33 cellular contexts compared by ENCODE assay signal in genomic region chr11:74742070-74742469, GRCh38. TPM values are rescaled to one million over a fixed set of nuclear protein-coding genes. Genes with fewer than 3 reads are reported as not detected.
"Had no signal": no experiment of that assay in that cellular context is flagged by ENCODE, and none has a peak within 500 bp of the region (broad histone marks: within the 10 kb centered on the region; RNA-seq: fewer than 3 reads in every experiment).

No MANE protein-coding gene starts in this region.

- H3K27ac Mint-ChIP-seq: endodermal cell, mesothelial cell of epicardium had no signal

- H3K4me3 Mint-ChIP-seq: dendritic cell treated with granulocyte-macrophage colony-stimulating factor and Interleukin-4, amounts not matched to agents 40 ng/mL and 50 ng/mL, for 4 days; effector memory CD8-positive, alpha-beta T cell; endodermal cell; mesothelial cell of epicardium; naive B cell had no signal

- H3K36me3 ChIP-seq: colonic mucosa, esophagus squamous epithelium, gastrocnemius medialis, heart right ventricle, left lung, lower lobe of right lung had no signal

- H3K4me3 ChIP-seq: colonic mucosa, esophagus squamous epithelium, gastrocnemius medialis, heart right ventricle, left lung, lower lobe of right lung, mucosa of descending colon had no signal

- H3K27me3 ChIP-seq: colonic mucosa, esophagus squamous epithelium, gastrocnemius medialis, heart right ventricle, left lung had no signal

- H3K9me3 Mint-ChIP-seq: dendritic cell treated with granulocyte-macrophage colony-stimulating factor and Interleukin-4, amounts not matched to agents 40 ng/mL and 50 ng/mL, for 4 days; effector memory CD8-positive, alpha-beta T cell; naive B cell had no signal

- H3K9me3 ChIP-seq: colonic mucosa, esophagus squamous epithelium, gastrocnemius medialis, heart right ventricle, left lung, lower lobe of right lung, mucosa of descending colon had no signal

- FAIRE-seq: endometrium, islet of Langerhans, keratinocyte had no signal

- H3K36me3 Mint-ChIP-seq: mesothelial cell of epicardium, naive B cell had no signal

- H3K4me1 Mint-ChIP-seq: mesothelial cell of epicardium had no signal

- DNase-seq: colonic mucosa; cortex of kidney; effector CD8-positive, alpha-beta T cell; effector memory CD8-positive, alpha-beta T cell; endodermal cell; erythroblast; esophagus squamous epithelium; foreskin fibroblast; foreskin melanocyte; gastrocnemius medialis; glutamatergic neuron; head of caudate nucleus; heart right ventricle; hippocampal formation; left cardiac atrium; left lung; left ventricle myocardium superior; lower lobe of right lung; mesenchymal stem cell; mucosa of descending colon; naive B cell had no signal

- ATAC-seq: effector memory CD8-positive, alpha-beta T cell; esophagus mucosa; gastrocnemius medialis; heart right ventricle; left cardiac atrium; left lung; left ventricle myocardium superior; lower lobe of right lung; mucosa of descending colon had no signal

- H3K27ac ChIP-seq: colonic mucosa, epithelial cell of prostate, esophagus squamous epithelium, gastrocnemius medialis, heart right ventricle, left lung, lower lobe of right lung had no signal

- H3K4me1 ChIP-seq: colonic mucosa, gastrocnemius medialis, heart right ventricle, lower lobe of right lung had no signal

RNA-seq across cellular contexts. Expression of gene CHRDL2, which starts 10.8 kb away (rescaled TPM):
- total RNA-seq: glomerular endothelial cell, kidney epithelial cell, lower leg skin, lung microvascular endothelial cell, myocyte had no signal
- polyA plus RNA-seq: keratinocyte had no signal
